Comparison of ENCODE assay signal across 8 cellular contexts in the genomic region with DNA sequence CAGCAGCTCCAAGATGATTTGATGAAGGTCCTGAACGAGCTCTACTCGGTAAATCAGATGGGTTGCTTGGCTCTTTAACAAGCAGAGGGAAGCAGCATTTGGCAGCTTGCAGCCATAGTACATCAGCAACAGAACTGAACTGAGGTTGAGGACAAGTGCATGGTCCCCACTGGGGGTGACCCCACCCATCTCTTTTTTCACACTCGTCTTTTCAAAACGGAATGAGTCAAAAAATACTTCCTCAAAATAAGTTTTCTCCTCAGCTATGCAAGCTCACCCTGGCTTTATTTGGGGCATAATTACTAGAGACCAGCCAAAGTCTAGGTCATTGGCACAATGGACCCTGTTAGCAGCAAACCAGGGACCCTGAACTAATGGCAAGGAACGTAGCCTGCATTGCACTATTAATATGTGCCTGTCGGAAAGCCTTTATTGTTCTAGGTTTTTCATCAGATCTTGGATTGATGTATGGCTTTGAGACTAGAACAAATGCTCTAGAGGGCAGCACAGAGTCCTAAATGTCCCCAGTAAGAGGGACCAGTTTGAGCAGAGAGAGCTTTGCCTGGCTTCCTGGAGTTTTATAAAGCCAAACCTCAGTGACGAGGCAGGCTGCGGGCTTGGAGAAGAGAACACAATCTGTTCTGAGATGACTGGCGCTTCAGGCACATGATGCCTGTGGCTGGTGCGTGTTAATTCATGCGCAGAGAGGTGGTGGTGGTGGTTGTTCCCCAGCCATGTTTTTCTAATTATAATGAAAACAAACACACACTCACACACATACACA.
DNase-seq lines count a peak whose midpoint lies in the region; ATAC-seq and TF ChIP-seq lines count a peak whose summit lies in the region.
"Not testable (repeated sequence)": the region's sequence is repeated elsewhere in the genome, so short reads cannot be mapped to it uniquely, and the experiment has no call there.

No MANE protein-coding gene starts in this region.

- in situ Hi-C loops in astrocyte of the cerebellum (cut with HindIII; ENCODE audit: low sequenced_read_pairs) = not testable (repeated sequence)

- H3K9me3 ChIP-seq in CD4-positive, alpha-beta T cell (ENCODE audit: control insufficient read depth, low read length) = not testable (repeated sequence)

- TF ChIP-seq CTCF in CD4-positive, alpha-beta T cell (IDR thresholded peaks at IDR 0.05) = not testable (repeated sequence)
- peak; percentile 21 for TF ChIP-seq CTCF in astrocyte of the cerebellum (IDR thresholded peaks at IDR 0.05; ENCODE audit: low read depth, low read length, missing control alignments)

- CTCF ChIA-PET in CD4-positive, alpha-beta T cell (lab: Charles Lee) = not testable (repeated sequence)

- not testable (repeated sequence) for H3K9me3 Mint-ChIP-seq in CD4-positive, alpha-beta T cell; T-helper 2 cell treated with Interferon-gamma antibody and Interleukin-4, amounts not matched to agents 5 μg/mL and 100 μg/mL, for 36 hours

- H3K27ac Mint-ChIP-seq in CD4-positive, alpha-beta T cell = not testable (repeated sequence)
- H3K27ac Mint-ChIP-seq in T-helper 2 cell treated with Interferon-gamma antibody and Interleukin-4, amounts not matched to agents 5 μg/mL and 100 μg/mL, for 36 hours = peak overlapping the region; percentile 62

- H3K36me3 Mint-ChIP-seq in CD4-positive, alpha-beta T cell (ENCODE audit: low read depth); T-helper 2 cell treated with Interferon-gamma antibody and Interleukin-4, amounts not matched to agents 5 μg/mL and 100 μg/mL, for 36 hours (ENCODE audit: low read depth): not testable (repeated sequence)

- peak in 2 of 10 experiments; percentile 2 to 12 for DNase-seq in CD4-positive, alpha-beta T cell
- DNase-seq in H7 (peak; percentile 14), NCI-H2171 treated with DMSO at 0.1 percent for 48 hours (lab: John Stamatoyannopoulos, UW) (peak; percentile 28), fibroblast of the conjunctiva (ENCODE audit: low read depth) (peak; percentile 39), medulla oblongata (ENCODE audit: extremely low spot score) (peak; percentile 43)
- DNase-seq in T-helper 2 cell treated with Interferon-gamma antibody and Interleukin-4, amounts not matched to agents 5 μg/mL and 100 μg/mL, for 36 hours (ENCODE audit: low spot score) = peak; percentile 42
- not testable (repeated sequence) for DNase-seq in astrocyte of the cerebellum (ENCODE audit: low read depth)
- peak; percentile 2 for DNase-seq in stimulated activated CD4-positive, alpha-beta T cell treated with anti-CD3 and anti-CD28 coated beads, Interleukin-15, amount 100 ng/mL, for 24 hours

- H3K4me3 ChIP-seq in H7 (ENCODE audit: insufficient read depth, low read depth, low read length); astrocyte of the cerebellum (ENCODE audit: low read depth, low read length): not testable (repeated sequence)

- H3K4me1 Mint-ChIP-seq in CD4-positive, alpha-beta T cell (ENCODE audit: low read depth); T-helper 2 cell treated with Interferon-gamma antibody and Interleukin-4, amounts not matched to agents 5 μg/mL and 100 μg/mL, for 36 hours (ENCODE audit: low read depth): not testable (repeated sequence)

- intact Hi-C loops in CD4-positive, alpha-beta T cell (cut with DNase I, micrococcal nuclease) = not testable (repeated sequence)

- not testable (repeated sequence) for H3K27me3 ChIP-seq in CD4-positive, alpha-beta T cell (ENCODE audit: control insufficient read depth, insufficient read depth, low read length); H7 (ENCODE audit: control insufficient read depth, insufficient read depth, low read length)

- H3K27me3 Mint-ChIP-seq in CD4-positive, alpha-beta T cell; T-helper 2 cell treated with Interferon-gamma antibody and Interleukin-4, amounts not matched to agents 5 μg/mL and 100 μg/mL, for 36 hours (ENCODE audit: low read depth): not testable (repeated sequence)

- POLR2A ChIA-PET in CD4-positive, alpha-beta T cell (lab: Charles Lee) = not testable (repeated sequence)

- H3K36me3 ChIP-seq in H7 (replicated peaks; ENCODE audit: control insufficient read depth, insufficient read depth, low read length) = not testable (repeated sequence)

- H3K4me3 Mint-ChIP-seq in CD4-positive, alpha-beta T cell; T-helper 2 cell treated with Interferon-gamma antibody and Interleukin-4, amounts not matched to agents 5 μg/mL and 100 μg/mL, for 36 hours: not testable (repeated sequence)

- peak; percentile 94 for ATAC-seq in CD4-positive, alpha-beta T cell (ENCODE audit: poor library complexity)

- not testable (repeated sequence) for H3K27ac ChIP-seq in CD4-positive, alpha-beta T cell (ENCODE audit: low read depth, low read length)
